In genomic region chr3:127083778-127084355, GRCh38 we compare ENCODE assay signal across 12 cellular contexts.
"Had no signal": no experiment of that assay in that cellular context is flagged by ENCODE, and none has a peak within 500 bp of the region (broad histone marks: within the 10 kb centered on the region; RNA-seq: fewer than 3 reads in every experiment).

No MANE protein-coding gene starts in this region.

- DNase-seq: activated CD4-positive, alpha-beta T cell treated with anti-CD3 and anti-CD28 coated beads, Interleukin-2, amount 50 U/mL, for 4 hours; activated CD4-positive, CD25-positive, alpha-beta regulatory T cell treated with anti-CD3 and anti-CD28 coated beads, Interleukin-2, amount 50 U/mL, for 72 hours; activated naive CD4-positive, alpha-beta T cell treated with anti-CD3 and anti-CD28 coated beads, Interleukin-2, amount 50 U/mL, for 16 hours; activated T-cell treated with anti-CD3 and anti-CD28 coated beads, Interleukin-2, amount 50 U/mL, for 1 hour; body of pancreas; erythroblast; left colon; mammary epithelial cell; stimulated activated CD4-positive, alpha-beta T cell treated with anti-CD3 and anti-CD28 coated beads, Interleukin-15, amount 100 ng/mL, for 24 hours; stimulated activated CD4-positive, alpha-beta T cell treated with anti-CD3 and anti-CD28 coated beads, Interleukin-4, amount 100 ng/mL, for 24 hours; stomach had no signal

- H3K36me3 ChIP-seq: stomach had no signal

- H3K9me3 ChIP-seq: body of pancreas, mucosa of descending colon, stomach had no signal

- H3K27ac ChIP-seq: body of pancreas, stomach had no signal

- H3K4me1 ChIP-seq: stomach had no signal

- H3K4me3 ChIP-seq: body of pancreas, mucosa of descending colon, stomach had no signal

- H3K27me3 ChIP-seq: body of pancreas had no signal
